Comparison of ENCODE assay signal across 8 cellular contexts in the genomic region with DNA sequence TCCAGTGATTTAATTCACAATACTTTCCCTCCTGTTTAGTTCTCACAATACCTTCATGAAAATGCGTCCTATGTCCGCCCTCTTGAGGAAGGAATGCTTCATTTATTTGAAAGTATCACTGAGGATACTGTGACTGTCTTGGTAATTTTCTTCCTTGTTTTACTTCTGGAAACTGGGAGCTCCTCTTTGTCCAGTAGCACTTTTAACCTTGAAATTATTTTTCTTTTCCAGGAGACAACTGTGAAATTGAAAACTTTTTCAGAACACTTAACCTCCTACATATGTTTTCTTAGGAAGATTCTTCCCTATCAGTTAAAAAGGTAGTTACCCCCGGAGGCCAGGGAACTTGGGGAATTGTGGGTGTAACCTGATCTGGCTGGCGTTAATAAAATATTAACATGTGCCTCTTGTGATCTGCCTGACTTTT.
DNase-seq lines count a peak whose midpoint lies in the region; ATAC-seq and FAIRE-seq lines count a peak whose summit lies in the region.

No MANE protein-coding gene starts in this region.

- ATAC-seq in GM18520 (IDR thresholded peaks at IDR 0.05; ENCODE audit: unreplicated experiment) = no peak
- ATAC-seq in GM21825 (IDR thresholded peaks at IDR 0.05; ENCODE audit: unreplicated experiment) = no peak

- H3K36me3 ChIP-seq in HUES48 (ENCODE audit: control insufficient read depth, insufficient read depth, low read length) = peaks cover 46% of the 10 kb centered on the region
- no peaks in the 10 kb centered on the region for H3K36me3 ChIP-seq in iPS DF 6.9 (ENCODE audit: control insufficient read depth, insufficient read depth, low read length)

- H3K27me3 ChIP-seq in HUES48 (ENCODE audit: control insufficient read depth, insufficient read depth, low read length) (no peaks in the 10 kb centered on the region), iPS DF 6.9 (ENCODE audit: control insufficient read depth, insufficient read depth, low read length) (no peaks in the 10 kb centered on the region)

- peaks cover 9% of the 10 kb centered on the region for H3K4me1 ChIP-seq in HUES48 (ENCODE audit: control insufficient read depth, insufficient read depth, low read length)
- no peaks in the 10 kb centered on the region for H3K4me1 ChIP-seq in iPS DF 6.9 (ENCODE audit: control insufficient read depth, insufficient read depth, low read length)

- DNase-seq in amniotic epithelial cell (ENCODE audit: low read depth) (peak; percentile 78), iPS DF 6.9 (ENCODE audit: low read depth, low spot score) (peak; percentile 66), stromal cell of bone marrow (ENCODE audit: low read depth) (peak; percentile 53), epidermal melanocyte (ENCODE audit: insufficient read length, low spot score) (no peak)

- H3K27ac ChIP-seq in HUES48 (ENCODE audit: low read depth, low read length) (peak overlapping the region; percentile 39), iPS DF 6.9 (ENCODE audit: low read length) (no peak overlapping the region)

- H3K9me3 ChIP-seq in HUES48 (ENCODE audit: control insufficient read depth, insufficient read depth, low read length) (no peaks in the 10 kb centered on the region), iPS DF 6.9 (ENCODE audit: control insufficient read depth, insufficient read depth, low read length) (no peaks in the 10 kb centered on the region)

- H3K9ac ChIP-seq in HUES48 (ENCODE audit: low read depth, low read length) = no peak overlapping the region

- no CpG with 5 or more reads among the region's 4 CpGs for WGBS in iPS DF 6.9 (ENCODE audit: insufficient coverage, insufficient read length)

- H3K4me3 ChIP-seq in HUES48 (ENCODE audit: low read depth, low read length) (no peak overlapping the region), iPS DF 6.9 (ENCODE audit: low read length) (no peak overlapping the region)

- FAIRE-seq in A204.1 (lab: Jason Lieb, UNC) = peak; percentile 93
